ENCODE assay signal across 18 cellular contexts in genomic region chr2:164818149-164819136, GRCh38. TPM values are rescaled to one million over a fixed set of nuclear protein-coding genes. Genes with fewer than 3 reads are reported as not detected.
DNase-seq lines count a peak whose midpoint lies in the region; ATAC-seq and TF ChIP-seq lines count a peak whose summit lies in the region.
"Had no signal": no experiment of that assay in that cellular context is flagged by ENCODE, and none has a peak within 500 bp of the region (broad histone marks: within the 10 kb centered on the region; RNA-seq: fewer than 3 reads in every experiment).

No MANE protein-coding gene starts in this region.

- no peak for TF ChIP-seq POLR2A in uterus (IDR thresholded peaks at IDR 0.05)

- intact Hi-C loops in uterus (cut with DNase I; ENCODE audit: low total_unique reads): no loop called here

- DNase-seq in DMS53 (lab: John Stamatoyannopoulos, UW) (peak; percentile 29), DMS53 treated with DMSO at 0.1 percent for 48 hours (lab: John Stamatoyannopoulos, UW; ENCODE audit: unreplicated experiment) (no peak), left lobe of liver (ENCODE audit: low spot score) (no peak), renal cortical epithelial cell (ENCODE audit: low read depth) (peak; percentile 38), NCI-H2029 (lab: John Stamatoyannopoulos, UW) (no peak), middle frontal gyrus (ENCODE audit: extremely low spot score, low spot score) (no peak), SW480 (ENCODE audit: low spot score) (no peak), uterus (no peak)
- DNase-seq: AML-193; Caco-2; CD8-positive, alpha-beta memory T cell; GOT3; H9; IMR-90 had no signal

- H3K4me3 ChIP-seq in uterus: no peak overlapping the region
- H3K4me3 ChIP-seq: BLaER1, GM12878 had no signal

- no peaks in the 10 kb centered on the region for H3K4me1 ChIP-seq in uterus
- H3K4me1 ChIP-seq: BLaER1 had no signal

- ATAC-seq in left lobe of liver: peak; percentile 46
- ATAC-seq: GM12878 had no signal

- H3K27me3 ChIP-seq in uterus: no peaks in the 10 kb centered on the region
- H3K27me3 ChIP-seq: BLaER1 had no signal

- no peaks in the 10 kb centered on the region for H3K9me3 ChIP-seq in uterus
- H3K9me3 ChIP-seq: BLaER1 had no signal

- no peak for TF ChIP-seq CTCF in uterus (IDR thresholded peaks at IDR 0.05)

- no peaks in the 10 kb centered on the region for H3K36me3 ChIP-seq in uterus
- H3K36me3 ChIP-seq: BLaER1 had no signal

- no peak overlapping the region for H3K27ac ChIP-seq in uterus
- H3K27ac ChIP-seq: 22Rv1, BLaER1 had no signal

RNA-seq across cellular contexts. Expression of gene COBLL1, which starts 23.2 kb away (rescaled TPM):
- 75.0 TPM for total RNA-seq in left lobe of liver
- 11.6 and 117 TPM in 2 replicates for total RNA-seq in renal cortical epithelial cell
- 10 to 100 TPM in 2 of 4 donors, 1 to 10 TPM in 2; 4.1 to 32.6 (median 17.9) TPM for total RNA-seq in uterus
- total RNA-seq: CD8-positive, alpha-beta memory T cell; G401 had no signal

Comparison
In these comparisons a context has a peak if more than half of its experiments do, and no peak if none do; other contexts are left out.
1. DNase-seq: peak in DMS53 (single experiment) and renal cortical epithelial cell (single experiment); none in DMS53 treated with DMSO at 0.1 percent for 48 hours (single experiment), left lobe of liver (single experiment), NCI-H2029 (single experiment), middle frontal gyrus (single experiment), SW480 (single experiment) and uterus (0 of 2).